In the genomic region with DNA sequence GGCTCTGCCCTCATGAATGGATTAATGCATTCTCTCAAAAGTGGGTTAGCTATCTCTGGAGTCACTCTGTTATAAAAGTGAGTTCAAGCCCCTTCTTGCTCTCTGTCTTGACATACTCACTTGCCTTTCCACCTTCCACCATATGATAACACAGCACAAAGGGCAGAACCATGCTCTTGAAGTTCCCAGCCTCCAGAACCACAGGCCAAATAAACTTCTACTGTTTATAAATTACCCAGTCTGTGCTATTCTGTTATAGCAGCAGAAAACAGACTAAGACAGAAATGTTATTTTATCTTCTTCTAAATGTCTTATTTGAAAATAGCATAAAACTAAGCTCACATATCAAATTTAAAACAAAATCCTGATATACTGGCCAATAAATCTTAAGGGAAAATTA, we compare ENCODE assay signal across 22 cellular contexts.
"Had no signal": no experiment of that assay in that cellular context is flagged by ENCODE, and none has a peak within 500 bp of the region (broad histone marks: within the 10 kb centered on the region; RNA-seq: fewer than 3 reads in every experiment).

No MANE protein-coding gene starts in this region.

- ATAC-seq: gastrocnemius medialis; heart right ventricle; naive thymus-derived CD8-positive, alpha-beta T cell; psoas muscle; stimulated activated naive B cell treated with anti-CD40 and anti-IgM and Interleukin-4, amounts not matched to agents 10 μg/mL and 1 μg/mL and 100 μg/mL, for 72 hours; stimulated activated naive CD8-positive, alpha-beta T cell treated with anti-CD3 and anti-CD28 coated beads, Interleukin-15, amount 100 ng/mL, for 72 hours; upper lobe of right lung had no signal

- H3K4me3 Mint-ChIP-seq: stimulated activated naive B cell treated with anti-CD40 and anti-IgM and Interleukin-4, amounts not matched to agents 10 μg/mL and 1 μg/mL and 100 μg/mL, for 72 hours; stimulated activated naive CD8-positive, alpha-beta T cell treated with anti-CD3 and anti-CD28 coated beads, Interleukin-15, amount 100 ng/mL, for 72 hours had no signal

- H3K27me3 Mint-ChIP-seq: naive thymus-derived CD8-positive, alpha-beta T cell; stimulated activated naive B cell treated with anti-CD40 and anti-IgM and Interleukin-4, amounts not matched to agents 10 μg/mL and 1 μg/mL and 100 μg/mL, for 72 hours; stimulated activated naive CD8-positive, alpha-beta T cell treated with anti-CD3 and anti-CD28 coated beads, Interleukin-15, amount 100 ng/mL, for 72 hours had no signal

- H3K27ac ChIP-seq: epithelial cell of prostate, esophagus muscularis mucosa, gastrocnemius medialis, heart right ventricle, neutrophil, psoas muscle, sigmoid colon, skin epidermis, upper lobe of right lung, vagina had no signal

- H3K27ac Mint-ChIP-seq: stimulated activated naive B cell treated with anti-CD40 and anti-IgM and Interleukin-4, amounts not matched to agents 10 μg/mL and 1 μg/mL and 100 μg/mL, for 72 hours; stimulated activated naive CD8-positive, alpha-beta T cell treated with anti-CD3 and anti-CD28 coated beads, Interleukin-15, amount 100 ng/mL, for 72 hours had no signal

- H3K9me3 Mint-ChIP-seq: stimulated activated naive CD8-positive, alpha-beta T cell treated with anti-CD3 and anti-CD28 coated beads, Interleukin-15, amount 100 ng/mL, for 72 hours had no signal

- H3K9me3 ChIP-seq: esophagus muscularis mucosa, gastrocnemius medialis, heart right ventricle, neutrophil, psoas muscle, sigmoid colon, upper lobe of right lung, vagina had no signal

- DNase-seq: effector memory CD4-positive, alpha-beta T cell; gastrocnemius medialis; heart right ventricle; hypothalamus; kidney glomerular epithelial cell; mammary epithelial cell; naive thymus-derived CD8-positive, alpha-beta T cell; psoas muscle; retina; sigmoid colon; stimulated activated CD4-positive, alpha-beta T cell treated with anti-CD3 and anti-CD28 coated beads, Interleukin-2, amount 100 ng/mL, for 24 hours; stimulated activated CD4-positive, alpha-beta T cell treated with anti-CD3 and anti-CD28 coated beads, Interleukin-4, amount 100 ng/mL, for 4 hours; stimulated activated naive B cell treated with anti-CD40 and anti-IgM and Interleukin-4, amounts not matched to agents 10 μg/mL and 1 μg/mL and 100 μg/mL, for 72 hours; stimulated activated naive CD8-positive, alpha-beta T cell treated with anti-CD3 and anti-CD28 coated beads, Interleukin-15, amount 100 ng/mL, for 72 hours; substantia nigra; upper lobe of right lung had no signal

- H3K36me3 ChIP-seq: esophagus muscularis mucosa, gastrocnemius medialis, neutrophil, sigmoid colon, upper lobe of right lung, vagina had no signal

- H3K27me3 ChIP-seq: esophagus muscularis mucosa, gastrocnemius medialis, heart right ventricle, neutrophil, sigmoid colon, upper lobe of right lung, vagina had no signal

- H3K4me3 ChIP-seq: esophagus muscularis mucosa, gastrocnemius medialis, heart right ventricle, psoas muscle, sigmoid colon, skin epidermis, upper lobe of right lung, vagina had no signal

- FAIRE-seq: islet of Langerhans had no signal
